ENCODE assay signal across 1 cellular context in genomic region chr2:205564761-205565160, GRCh38.
TF ChIP-seq lines count a peak whose summit lies in the region.

No MANE protein-coding gene starts in this region.

TF ChIP-seq in HCT116, 20 proteins besides CTCF, POLR2A, EP300 and RAD21 (continued from another document):
- TF ChIP-seq EGR1 (IDR thresholded peaks at IDR 0.05; ENCODE audit: low read depth) (no peak), FOSL1 (IDR thresholded peaks at IDR 0.05; ENCODE audit: low read depth) (no peak), CEBPB (IDR thresholded peaks at IDR 0.05; ENCODE audit: low read depth) (no peak), SRF (IDR thresholded peaks at IDR 0.05; ENCODE audit: low read depth) (no peak), REST (IDR thresholded peaks at IDR 0.05; ENCODE audit: low read depth) (no peak)
